In the genomic region with DNA sequence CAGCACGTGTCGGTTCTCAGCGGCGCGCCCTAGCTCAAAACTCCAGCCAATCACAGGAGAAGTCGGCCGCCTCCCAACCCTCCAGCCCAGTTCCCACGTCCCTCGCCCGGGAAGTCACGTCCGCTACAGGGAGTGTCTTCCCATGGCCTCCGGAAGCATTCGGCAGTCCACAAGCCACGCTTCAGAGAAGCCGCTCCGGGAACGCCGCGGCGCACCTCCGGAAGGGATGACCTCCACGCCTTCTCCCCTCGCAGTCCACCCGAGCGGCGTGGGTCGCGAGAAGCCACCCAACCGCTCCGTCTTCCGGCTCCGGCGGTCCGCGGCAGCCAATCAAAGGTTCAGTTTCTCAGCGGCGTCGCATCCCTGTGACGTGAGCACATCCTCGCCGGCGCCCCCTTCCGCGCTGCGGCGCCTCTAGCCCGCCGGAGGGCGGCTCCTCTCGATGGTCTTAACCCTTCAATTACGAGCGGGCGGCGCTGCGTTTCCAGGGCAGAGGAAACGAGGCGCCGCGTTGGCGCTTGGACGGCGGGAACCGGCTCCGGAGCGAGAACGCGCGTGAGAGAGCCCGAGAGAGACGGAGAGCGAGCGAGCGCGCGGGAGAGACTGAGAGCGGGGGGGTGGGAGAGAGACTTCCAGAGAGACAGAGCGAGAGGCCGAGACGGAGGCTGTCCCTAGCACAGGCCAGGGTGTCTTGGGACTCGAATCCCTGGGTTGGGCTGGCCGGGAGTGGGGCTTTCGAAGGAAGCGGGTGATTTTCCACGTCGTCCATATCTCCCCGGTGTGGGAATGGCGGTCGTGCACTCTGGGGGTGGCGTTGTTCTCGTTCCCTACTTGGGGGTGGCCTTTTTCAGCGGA, we compare ENCODE assay signal across 8 cellular contexts. TPM values are rescaled to one million over a fixed set of nuclear protein-coding genes. Genes with fewer than 3 reads are reported as not detected.
DNase-seq lines count a peak whose midpoint lies in the region; ATAC-seq, FAIRE-seq and TF ChIP-seq lines count a peak whose summit lies in the region.
"Not testable (repeated sequence)": the region's sequence is repeated elsewhere in the genome, so short reads cannot be mapped to it uniquely, and the experiment has no call there.

A gene with protein sequence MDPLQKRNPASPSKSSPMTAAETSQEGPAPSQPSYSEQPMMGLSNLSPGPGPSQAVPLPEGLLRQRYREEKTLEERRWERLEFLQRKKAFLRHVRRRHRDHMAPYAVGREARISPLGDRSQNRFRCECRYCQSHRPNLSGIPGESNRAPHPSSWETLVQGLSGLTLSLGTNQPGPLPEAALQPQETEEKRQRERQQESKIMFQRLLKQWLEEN (plus strand): TSS at position 476 of the 855 bp plus-strand sequence. CDS start 9,896 bp downstream, outside the sequence.

- not testable (repeated sequence) for TF ChIP-seq EP300 in HepG2 (IDR thresholded peaks at IDR 0.05; ENCODE audit: low read depth in 2 of 2, low read length in 2 of 2); HepG2 (CRISPR knock-in tag; IDR thresholded peaks at IDR 0.05; ENCODE audit: borderline replicate concordance)

- not testable (repeated sequence) for H3K9me3 Mint-ChIP-seq in chondrocyte (ENCODE audit: low read depth)

- in situ Hi-C loops in HepG2 (cut with HindIII; ENCODE audit: extremely low pct_ligation_motif_present, low pct_unique_long_range_greater_than_20kb): not testable (repeated sequence)

- not testable (repeated sequence) for H3K36me3 ChIP-seq in HepG2 (replicated peaks in 1 of 2; ENCODE audit: control insufficient read depth in 1 of 2, insufficient read depth in 2 of 2, low read length in 2 of 2); small intestine (ENCODE audit: control insufficient read depth in 2 of 2, insufficient read depth in 2 of 2, low read length in 2 of 2)

- POLR2A ChIA-PET in AG04450 (lab: Yijun Ruan, JAX); HepG2 (lab: Yijun Ruan, JAX): not testable (repeated sequence)

- peak; percentile 90 for FAIRE-seq in GM19239 (lab: Jason Lieb, UNC)
- not testable (repeated sequence) for FAIRE-seq in HepG2 (lab: Jason Lieb, UNC); small intestine (lab: Jason Lieb, UNC)

- H3K4me3 ChIP-seq in AG04450 (ENCODE audit: low read depth, low read length); HepG2 (replicated peaks in 1 of 3; ENCODE audit: insufficient read depth in 1 of 3, low read depth in 2 of 3, low read length in 3 of 3); small intestine (ENCODE audit: low read depth in 1 of 2, low read length in 2 of 2): not testable (repeated sequence)

- not testable (repeated sequence) for DNase-seq in AG04450 (ENCODE audit: low read depth, low spot score); GM19239 (ENCODE audit: insufficient read length, low spot score); chondrocyte (ENCODE audit: low spot score); HepG2 (ENCODE audit: low spot score); small intestine

- not testable (repeated sequence) for H3K79me2 ChIP-seq in HepG2 (ENCODE audit: insufficient read depth, low read length)

- not testable (repeated sequence) for BruUV-seq in HepG2 (replicated peaks; lab: Mats Ljungman, UMichigan)

- not testable (repeated sequence) for H4K20me1 ChIP-seq in HepG2 (ENCODE audit: insufficient read depth, low read length)

- TF ChIP-seq POLR2A in HepG2 (IDR thresholded peaks at IDR 0.05; ENCODE audit: insufficient read depth in 1 of 2, low read depth in 2 of 2, low read length in 2 of 2): not testable (repeated sequence)

- not testable (repeated sequence) for H2AFZ ChIP-seq in HepG2 (ENCODE audit: low read length)

- intact Hi-C loops in T-helper 1 cell treated with Interleukin-12 subunit alpha and Interleukin-12 subunit beta and Interleukin-4 antibody, amounts not matched to agents 30 ng/mL and 1 ng/mL, for 36 hours (cut with micrococcal nuclease); HepG2 (cut with micrococcal nuclease; ENCODE audit: unreplicated experiment): not testable (repeated sequence)

- not testable (repeated sequence) for H3K9ac ChIP-seq in HepG2 (ENCODE audit: insufficient read depth, low read depth, low read length)

- TF ChIP-seq RAD21 in HepG2 (CRISPR knock-in tag; IDR thresholded peaks at IDR 0.05): not testable (repeated sequence)

- not testable (repeated sequence) for H3K27ac Mint-ChIP-seq in chondrocyte (ENCODE audit: unreplicated experiment)

- H3K27ac ChIP-seq in AG04450 (ENCODE audit: low read depth, low read length); HepG2 (ENCODE audit: extremely low read length, insufficient read depth, low read length); small intestine (ENCODE audit: low read depth in 1 of 2, low read length in 1 of 2): not testable (repeated sequence)

- CTCF ChIA-PET in AG04450 (lab: Charles Lee); HepG2 (lab: Yijun Ruan, JAX; ENCODE audit: low intra/inter-chr PET ratio, low total read pairs): not testable (repeated sequence)

- WGBS in HepG2 (ENCODE audit: low lambda C conversion rate): no CpG with 5 or more reads among the region's 92 CpGs
- no CpG with 5 or more reads among the region's 92 CpGs for WGBS in small intestine, 3 donors

- H3K36me3 Mint-ChIP-seq in chondrocyte (ENCODE audit: low read depth): not testable (repeated sequence)

- not testable (repeated sequence) for H3K4me1 Mint-ChIP-seq in chondrocyte (ENCODE audit: low read depth)

- H3K27me3 ChIP-seq in AG04450 (ENCODE audit: control insufficient read depth, insufficient read depth, low read length); HepG2 (ENCODE audit: control insufficient read depth in 1 of 2, insufficient read depth in 2 of 2, low read length in 2 of 2); small intestine (ENCODE audit: control insufficient read depth in 2 of 2, insufficient read depth in 2 of 2, low read length in 2 of 2): not testable (repeated sequence)

- not testable (repeated sequence) for H3K4me2 ChIP-seq in HepG2 (ENCODE audit: low read depth, low read length)

- not testable (repeated sequence) for H3K4me3 Mint-ChIP-seq in chondrocyte (ENCODE audit: unreplicated experiment)

- peak; percentile 74 for ATAC-seq in HG02571 (IDR thresholded peaks at IDR 0.05; ENCODE audit: unreplicated experiment)
- peak; percentile 89 for ATAC-seq in HG03354 (IDR thresholded peaks at IDR 0.05; ENCODE audit: poor library complexity, severe bottlenecking, unreplicated experiment)
- ATAC-seq in HepG2: peak; percentile 89

- H3K4me1 ChIP-seq in HepG2 (ENCODE audit: insufficient read depth, low read length); small intestine (ENCODE audit: control insufficient read depth in 2 of 2, insufficient read depth in 1 of 2, low read depth in 1 of 2, low read length in 1 of 2): not testable (repeated sequence)

- H3K9me3 ChIP-seq in AG04450 (ENCODE audit: control insufficient read depth, insufficient read depth, low read length); HepG2 (ENCODE audit: low read length); small intestine (ENCODE audit: control insufficient read depth, low read depth): not testable (repeated sequence)

- not testable (repeated sequence) for TF ChIP-seq CTCF in AG04450 (IDR thresholded peaks at IDR 0.05; ENCODE audit: low read depth, low read length); chondrocyte (IDR thresholded peaks at IDR 0.05); HepG2 (CRISPR knock-in tag; IDR thresholded peaks at IDR 0.05)

- H3K27me3 Mint-ChIP-seq in chondrocyte (ENCODE audit: low read depth): not testable (repeated sequence)

RNA-seq across cellular contexts. Expression of the gene that starts here (rescaled TPM):
- polyA plus RNA-seq in AG04450 (2011; rRNA removed) (15.6 and 20.5 TPM in 2 replicates), HepG2 (2011; rRNA removed) (82.1 and 85.9 TPM in 2 replicates), small intestine (10 to 100 TPM; 22.8 to 59.9 (median 43.5) TPM)
- 3.4 and 9.9 TPM in 2 replicates for polyA minus RNA-seq in AG04450 (2011; rRNA and poly(A)+ RNA removed)
- total RNA-seq in T-helper 1 cell treated with Interleukin-12 subunit alpha and Interleukin-12 subunit beta and Interleukin-4 antibody, amounts not matched to agents 30 ng/mL and 1 ng/mL, for 36 hours: 11.6 and 11.7 TPM in 2 replicates
- total RNA-seq in chondrocyte (18.0 to 19.5 TPM (median 18.3 TPM) in 3 replicates), HepG2 (2016; rRNA removed; fragmentation: Illumina TruSeq; extraction: Trizol) (6.3 and 7.8 TPM in 2 replicates)
- 1.5 and 2.0 TPM in 2 replicates for total RNA-seq in HepG2 (2016; cell fraction: cytosol; rRNA removed; fragmentation: Illumina TruSeq; extraction: Trizol; ENCODE audit: low read depth)
- 5.4 and 10.1 TPM in 2 replicates for total RNA-seq in HepG2 (2016; cell fraction: insoluble cytoplasmic fraction; rRNA removed; fragmentation: Illumina TruSeq; extraction: Trizol)
- 1.1 and 5.2 TPM in 2 replicates for total RNA-seq in HepG2 (2016; cell fraction: membrane; rRNA removed; fragmentation: Illumina TruSeq; extraction: Trizol)
- total RNA-seq in HepG2 (2016; cell fraction: nucleus; rRNA removed; fragmentation: Illumina TruSeq; extraction: Trizol): 12.7 and 20.1 TPM in 2 replicates
- polyA plus RNA-seq in HepG2 (2011; cell fraction: cytosol; rRNA removed): 49.9 and 65.2 TPM in 2 replicates
- polyA plus RNA-seq in HepG2 (2011; cell fraction: nucleus; rRNA removed): 716 and 744 TPM in 2 replicates
- 24.5 and 26.7 TPM in 2 replicates for polyA plus RNA-seq in HepG2 (2012)
- polyA plus RNA-seq in HepG2 (2016; cell fraction: cytosol; fragmentation: Illumina TruSeq; extraction: Trizol; ENCODE audit: low read depth): 0.80 and 1.2 TPM in 2 replicates
- 6.2 and 10.3 TPM in 2 replicates for polyA plus RNA-seq in HepG2 (2016; cell fraction: insoluble cytoplasmic fraction; fragmentation: Illumina TruSeq; extraction: Trizol; ENCODE audit: low read depth)
- 2.6 and 3.8 TPM in 2 replicates for polyA plus RNA-seq in HepG2 (2016; cell fraction: membrane; fragmentation: Illumina TruSeq; extraction: Trizol; ENCODE audit: low read depth)
- polyA plus RNA-seq in HepG2 (2016; cell fraction: nucleus; fragmentation: Illumina TruSeq; extraction: Trizol; ENCODE audit: insufficient read depth, low read depth): 5.2 and 14.6 TPM in 2 replicates
- 37.6 and 50.1 TPM in 2 replicates for polyA minus RNA-seq in HepG2 (2011; rRNA and poly(A)+ RNA removed; ENCODE audit: low replicate concordance)
- polyA minus RNA-seq in HepG2 (2011; cell fraction: cytosol; rRNA and poly(A)+ RNA removed): 7.9 and 8.4 TPM in 2 replicates
- polyA minus RNA-seq in HepG2 (2011; cell fraction: nucleus; rRNA and poly(A)+ RNA removed): 54.3 and 64.1 TPM in 2 replicates
